In the genomic region with DNA sequence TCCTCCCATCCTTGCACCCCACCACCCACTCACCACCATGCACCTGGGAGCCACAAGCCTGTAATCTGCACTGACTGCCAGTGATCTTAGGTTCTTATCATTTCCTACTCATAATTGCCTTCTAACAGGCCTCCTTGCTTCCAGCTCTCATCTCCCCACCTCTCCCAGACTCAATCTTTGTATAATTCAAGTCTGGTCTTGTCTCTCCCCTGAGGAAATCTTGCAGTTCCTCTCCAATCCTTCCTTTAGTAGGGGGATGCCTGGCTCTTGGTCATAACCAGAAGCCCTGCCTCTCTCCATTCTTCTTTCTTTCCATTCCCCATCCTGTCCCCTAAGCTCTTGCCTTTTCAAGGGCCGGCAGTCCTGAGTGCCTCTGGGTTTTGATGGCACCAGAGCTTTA, we compare ENCODE assay signal across 27 cellular contexts. TPM values are rescaled to one million over a fixed set of nuclear protein-coding genes. Genes with fewer than 3 reads are reported as not detected.
DNase-seq lines count a peak whose midpoint lies in the region; ATAC-seq, FAIRE-seq and TF ChIP-seq lines count a peak whose summit lies in the region.
"Had no signal": no experiment of that assay in that cellular context is flagged by ENCODE, and none has a peak within 500 bp of the region (broad histone marks: within the 10 kb centered on the region; RNA-seq: fewer than 3 reads in every experiment).

No MANE protein-coding gene starts in this region.

- no peaks in the 10 kb centered on the region for H3K9me3 ChIP-seq in keratinocyte (ENCODE audit: control insufficient read depth, low read depth, low read length)
- no peaks in the 10 kb centered on the region for H3K9me3 ChIP-seq in right cardiac atrium (ENCODE audit: control insufficient read depth, low read length)
- H3K9me3 ChIP-seq: BE2C had no signal

- dilution Hi-C loops in keratinocyte (cut with MboI; ENCODE audit: extremely low pct_ligation_motif_present, low sequenced_read_pairs) = no loop called here

- no peak for ATAC-seq in right cardiac atrium

- POLR2A ChIA-PET in RWPE1 (lab: Yijun Ruan, JAX; ENCODE audit: low non-redundant PET) = no interaction called here

- no peaks in the 10 kb centered on the region for H3K27me3 ChIP-seq in keratinocyte (ENCODE audit: control insufficient read depth, extremely low read depth, insufficient read depth, low read length)
- no peaks in the 10 kb centered on the region for H3K27me3 ChIP-seq in right cardiac atrium (ENCODE audit: control insufficient read depth, insufficient read depth)
- H3K27me3 ChIP-seq: BE2C had no signal

- DNase-seq in DMS79 treated with DMSO at 0.1 percent for 48 hours (lab: John Stamatoyannopoulos, UW) = peak; percentile 22
- DNase-seq in DMS79 (lab: John Stamatoyannopoulos, UW) = no peak
- peak; percentile 32 for DNase-seq in RWPE1 (ENCODE audit: low spot score)
- DNase-seq in epithelial cell of esophagus (ENCODE audit: low read depth) = peak; percentile 84
- no peak for DNase-seq in keratinocyte (ENCODE audit: low read depth, low spot score)
- DNase-seq in right cardiac atrium = no peak
- no peak for DNase-seq in lower leg skin (ENCODE audit: low spot score in 2 of 2)
- DNase-seq in activated T-cell treated with anti-CD3 and anti-CD28 coated beads for 4 hours = no peak
- DNase-seq: BE2C; CD8-positive, alpha-beta memory T cell; DMS 273 treated with DMSO at 0.1 percent for 48 hours; DND-41; HCEC 1CT; KBM-7; MM.1S; NCI-H1694; NCI-H2029 treated with DMSO at 0.1 percent for 48 hours; NCI-H446; NCI-H526; PC-9; RPMI8226; SIG-M5 had no signal

- H3K4me2 ChIP-seq in keratinocyte (ENCODE audit: control insufficient read depth, extremely low read depth, insufficient read depth, low read depth, low read length) = peak overlapping the region; percentile 40
- H3K4me2 ChIP-seq: PC-9 had no signal

- FAIRE-seq in keratinocyte (lab: Jason Lieb, UNC) = peak; percentile 95
- FAIRE-seq: GM12892, H1 had no signal

- no peak overlapping the region for H3K9ac ChIP-seq in keratinocyte (ENCODE audit: control insufficient read depth, extremely low read depth, insufficient read depth, low read length)

- no peaks in the 10 kb centered on the region for H4K20me1 ChIP-seq in keratinocyte (ENCODE audit: control insufficient read depth, extremely low read depth, insufficient read depth, low read length)

- H3K79me2 ChIP-seq in keratinocyte (ENCODE audit: control insufficient read depth, insufficient read depth, low read length) = no peaks in the 10 kb centered on the region

- intact Hi-C loops in right cardiac atrium (cut with DNase I) = loop anchor here in 3 of 4 donors (10.0 kb wide), 2 partner anchors 199 to 209 kb away; a partner anchor contains a TSS
- intact Hi-C loops in lower leg skin (cut with DNase I; ENCODE audit: low total_unique reads) = loop anchor here (10.0 kb wide), 1 partner anchor 199 kb away; a partner anchor contains a TSS

- TF ChIP-seq POLR2A in lower leg skin (IDR thresholded peaks at IDR 0.05) = no peak

- TF ChIP-seq CTCF in RWPE1 (conservative IDR thresholded peaks at IDR 0.05; ENCODE audit: low read depth) = no peak
- no peak for TF ChIP-seq CTCF in epithelial cell of esophagus (IDR thresholded peaks at IDR 0.05; ENCODE audit: insufficient read depth, low read depth, low read length, missing control alignments)
- no peak for TF ChIP-seq CTCF in keratinocyte (optimal IDR thresholded peaks at IDR 0.05 in 1 of 3, IDR thresholded peaks at IDR 0.05 in 1 of 3, conservative IDR thresholded peaks at IDR 0.05 in 1 of 3; ENCODE audit: extremely low read depth in 1 of 3, insufficient read depth in 2 of 3, low read length in 3 of 3)
- no peak for TF ChIP-seq CTCF in lower leg skin (IDR thresholded peaks at IDR 0.05)

- no peaks in the 10 kb centered on the region for H3K9me1 ChIP-seq in keratinocyte (ENCODE audit: control insufficient read depth, extremely low read depth, insufficient read depth, low read length)

- WGBS in right cardiac atrium = 83% methylated on average over 1 of the region's 1 CpG
- WGBS in lower leg skin, 2 donors = 72 to 79% methylated on average over 1 of the region's 1 CpG

- CTCF ChIA-PET in RWPE1 (lab: Yijun Ruan, JAX) = interaction anchor here (0.5 to 6.4 kb wide), 5 partner anchors 69 to 205 kb away, joined by 3 to 85 read pairs (median 4); no protein-coding TSS in a partner anchor

- H3K36me3 ChIP-seq in keratinocyte (ENCODE audit: control insufficient read depth in 2 of 2, extremely low read depth in 1 of 2, insufficient read depth in 2 of 2, low read length in 2 of 2) = no peaks in the 10 kb centered on the region
- H3K36me3 ChIP-seq: BE2C had no signal

- no peak overlapping the region for H3K4me3 ChIP-seq in epithelial cell of esophagus (ENCODE audit: low read length)
- H3K4me3 ChIP-seq in keratinocyte (ENCODE audit: control insufficient read depth in 2 of 3, extremely low read depth in 1 of 3, insufficient read depth in 2 of 3, low read depth in 1 of 3, low read length in 3 of 3) = no peak overlapping the region
- no peak overlapping the region for H3K4me3 ChIP-seq in right cardiac atrium (ENCODE audit: low read length)
- H3K4me3 ChIP-seq in lower leg skin (ENCODE audit: low read depth, poor library complexity, severe bottlenecking) = no peak overlapping the region
- H3K4me3 ChIP-seq: PC-9, SK-N-MC had no signal

- peaks cover 17% of the 10 kb centered on the region for H3K4me1 ChIP-seq in keratinocyte (ENCODE audit: control insufficient read depth, extremely low read depth, insufficient read depth, low read length)
- no peaks in the 10 kb centered on the region for H3K4me1 ChIP-seq in right cardiac atrium (ENCODE audit: control insufficient read depth, insufficient read depth, low read length)
- H3K4me1 ChIP-seq: BE2C had no signal

- H3K27ac ChIP-seq in RWPE1 (peak overlapping the region; percentile 28; the same call in 1 of the 2 replicates), keratinocyte (ENCODE audit: control insufficient read depth, insufficient read depth, low read length) (no peak overlapping the region), right cardiac atrium (ENCODE audit: low read length) (no peak overlapping the region)
- H3K27ac ChIP-seq: 22Rv1, PC-9, SK-N-MC had no signal

- no peak overlapping the region for H2AFZ ChIP-seq in keratinocyte (ENCODE audit: control insufficient read depth, low read length)
- H2AFZ ChIP-seq: PC-9 had no signal

RNA-seq across cellular contexts. Expression of a gene that starts 27.8 kb away (rescaled TPM):
- polyA plus RNA-seq in keratinocyte = 1.9 to 3.1 TPM (median 3.1 TPM) in 3 replicates
- 0.40 TPM for polyA plus RNA-seq in keratinocyte (2011; ENCODE audit: low read depth)
- 0.95 and 1.7 TPM in 2 replicates for polyA plus RNA-seq in keratinocyte (2011; cell fraction: cytosol; rRNA removed)
- polyA plus RNA-seq in keratinocyte (2011; cell fraction: nucleus; rRNA removed) = 4.7 and 5.5 TPM in 2 replicates
- polyA plus RNA-seq in keratinocyte (2012; ENCODE audit: low replicate concordance) = 1.6 and 2.5 TPM in 2 replicates
- polyA minus RNA-seq in keratinocyte = 2.0 to 2.3 TPM (median 2.1 TPM) in 3 replicates
- polyA minus RNA-seq in keratinocyte (2011; cell fraction: cytosol; rRNA and poly(A)+ RNA removed) = 1.5 TPM
- 2.5 and 4.0 TPM in 2 replicates for polyA minus RNA-seq in keratinocyte (2011; cell fraction: nucleus; rRNA and poly(A)+ RNA removed)
- total RNA-seq in right cardiac atrium = 1 to 10 TPM; 4.0 to 4.6 (median 4.3) TPM
- 2.7 TPM for polyA plus RNA-seq in right cardiac atrium
- total RNA-seq in lower leg skin = 1 to 10 TPM; 2.4 to 4.5 (median 3.6) TPM

RNA-seq across cellular contexts. Expression of a gene that starts 50.0 kb away (rescaled TPM):
- polyA plus RNA-seq in keratinocyte (0.31 to 0.57 TPM (median 0.41 TPM) in 3 replicates), right cardiac atrium (not detected)
- polyA plus RNA-seq in keratinocyte (2011; ENCODE audit: low read depth) = not detected
- polyA plus RNA-seq in keratinocyte (2011; cell fraction: cytosol; rRNA removed) = 0.30 and 0.38 TPM in 2 replicates
- polyA plus RNA-seq in keratinocyte (2011; cell fraction: nucleus; rRNA removed) = not detected in 2 replicates
- polyA plus RNA-seq in keratinocyte (2012; ENCODE audit: low replicate concordance) = 0.42 and 0.47 TPM in 2 replicates
- polyA minus RNA-seq in keratinocyte = 0.30 TPM in 1 of 3 replicates, not detected in the others
- not detected for polyA minus RNA-seq in keratinocyte (2011; cell fraction: cytosol; rRNA and poly(A)+ RNA removed)
- polyA minus RNA-seq in keratinocyte (2011; cell fraction: nucleus; rRNA and poly(A)+ RNA removed) = not detected in 2 replicates
- total RNA-seq in right cardiac atrium (not detected), lower leg skin (not detected)
- total RNA-seq: CD8-positive, alpha-beta memory T cell; H1 had no signal
- polyA plus RNA-seq: CD14-positive monocyte; CD8-positive, alpha-beta memory T cell; H1 had no signal

RNA-seq across cellular contexts. Expression of a gene that starts 58.6 kb away (rescaled TPM):
- polyA plus RNA-seq in keratinocyte (4.2 to 6.0 TPM (median 5.8 TPM) in 3 replicates), right cardiac atrium (1.3 TPM)
- polyA plus RNA-seq in keratinocyte (2011; ENCODE audit: low read depth) = 5.5 TPM
- polyA plus RNA-seq in keratinocyte (2011; cell fraction: cytosol; rRNA removed) = 1.5 and 2.8 TPM in 2 replicates
- polyA plus RNA-seq in keratinocyte (2011; cell fraction: nucleus; rRNA removed) = 16.7 and 20.7 TPM in 2 replicates
- 6.9 and 11.6 TPM in 2 replicates for polyA plus RNA-seq in keratinocyte (2012; ENCODE audit: low replicate concordance)
- 5.0 to 11.5 TPM (median 5.9 TPM) in 3 replicates for polyA minus RNA-seq in keratinocyte
- polyA minus RNA-seq in keratinocyte (2011; cell fraction: cytosol; rRNA and poly(A)+ RNA removed) = 5.8 TPM
- 13.3 and 13.9 TPM in 2 replicates for polyA minus RNA-seq in keratinocyte (2011; cell fraction: nucleus; rRNA and poly(A)+ RNA removed)
- total RNA-seq in right cardiac atrium (1 to 10 TPM in 3 of 4 donors, under 1 TPM in 1; 0.17 to 2.7 (median 2.3) TPM), lower leg skin (10 to 100 TPM; 17.7 to 29.6 (median 19.6) TPM)
- polyA plus RNA-seq: CD14-positive monocyte; CD8-positive, alpha-beta memory T cell had no signal

Comparison
In these comparisons a context has a peak if more than half of its experiments do, and no peak if none do; other contexts are left out.
1. DNase-seq: peak in DMS79 treated with DMSO at 0.1 percent for 48 hours (single experiment), RWPE1 (single experiment) and epithelial cell of esophagus (single experiment); none in DMS79 (single experiment), keratinocyte (single experiment), right cardiac atrium (0 of 3), lower leg skin (0 of 2) and activated T-cell treated with anti-CD3 and anti-CD28 coated beads for 4 hours (single experiment).
2. RNA of a gene that starts 58.6 kb away (total RNA-seq): 17.7 to 29.6 TPM in lower leg skin; 0.17 to 2.7 TPM in right cardiac atrium; every median in the first group is over 4 times any median in the second.